Comparison of ENCODE assay signal across 18 cellular contexts in genomic region chr11:15547685-15548084, GRCh38.
"Had no signal": no experiment of that assay in that cellular context is flagged by ENCODE, and none has a peak within 500 bp of the region (broad histone marks: within the 10 kb centered on the region; RNA-seq: fewer than 3 reads in every experiment).

No MANE protein-coding gene starts in this region.

- H3K36me3 ChIP-seq: breast epithelium had no signal

- H3K4me3 ChIP-seq: breast epithelium, PC-9 had no signal

- H2AFZ ChIP-seq: PC-9 had no signal

- H3K4me2 ChIP-seq: PC-9 had no signal

- DNase-seq: activated CD4-positive, CD25-positive, alpha-beta regulatory T cell; activated CD8-positive, alpha-beta memory T cell treated with anti-CD3 and anti-CD28 coated beads, Interleukin-2, amount 50 U/mL, for 4 hours; activated CD8-positive, alpha-beta T cell treated with anti-CD3 and anti-CD28 coated beads for 36 hours; aorta; caudate nucleus; Kasumi-1; KBM-7; NCI-H1105 treated with DMSO at 0.1 percent for 48 hours; NCI-H1436 treated with DMSO at 0.1 percent for 48 hours; NCI-H187; NCI-H2081; NCI-H510A treated with DMSO at 0.1 percent for 48 hours; NCI-H69; PC-9; SHP77 treated with DMSO at 0.1 percent for 48 hours; T-helper 17 cell; T-helper 9 cell had no signal

- H3K9me3 ChIP-seq: breast epithelium had no signal

- H3K27me3 ChIP-seq: breast epithelium had no signal

- H3K4me1 ChIP-seq: breast epithelium had no signal

- H3K27ac ChIP-seq: breast epithelium, PC-9 had no signal
